Comparison of ENCODE assay signal across 27 cellular contexts in the genomic region with DNA sequence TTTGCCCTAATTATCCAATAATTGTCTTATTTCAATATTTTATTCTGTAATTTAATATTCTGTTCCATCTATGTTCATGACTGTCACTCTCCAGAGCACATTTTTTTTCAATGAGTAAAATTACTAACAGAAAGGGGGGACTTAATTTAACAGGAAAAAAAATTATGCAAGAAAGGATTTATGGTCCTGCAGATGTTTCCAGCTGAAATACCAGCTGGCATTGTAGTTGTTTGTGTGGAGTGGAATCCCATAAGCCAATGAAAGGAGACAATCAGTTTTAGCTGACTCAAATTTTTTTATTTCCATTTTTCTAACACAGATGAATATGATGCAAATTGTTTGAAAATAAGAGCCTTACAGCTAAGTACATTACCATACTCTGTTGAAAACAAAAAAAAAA.
DNase-seq lines count a peak whose midpoint lies in the region; ATAC-seq, FAIRE-seq and TF ChIP-seq lines count a peak whose summit lies in the region.
"Had no signal": no experiment of that assay in that cellular context is flagged by ENCODE, and none has a peak within 500 bp of the region (broad histone marks: within the 10 kb centered on the region; RNA-seq: fewer than 3 reads in every experiment).

No MANE protein-coding gene starts in this region.

- CTCF ChIA-PET in SK-N-SH (lab: Yijun Ruan, JAX) = interaction anchor here (0.7 to 1.1 kb wide), 3 partner anchors 8 to 166 kb away, joined by 3 read pairs; no protein-coding TSS in a partner anchor

- H3K36me3 ChIP-seq in SK-N-SH (replicated peaks in 1 of 2; ENCODE audit: control insufficient read depth in 1 of 2, insufficient read depth in 2 of 2, low read length in 1 of 2) (no peaks in the 10 kb centered on the region), hepatocyte (replicated peaks; ENCODE audit: insufficient read depth, low read depth) (no peaks in the 10 kb centered on the region)
- H3K36me3 ChIP-seq: BLaER1, SJSA1 had no signal

- H3K9me3 ChIP-seq in SK-N-SH (no peaks in the 10 kb centered on the region), hepatocyte (ENCODE audit: low read depth) (no peaks in the 10 kb centered on the region)
- H3K9me3 ChIP-seq: BLaER1, SJSA1 had no signal

- H3K27me3 ChIP-seq in SK-N-SH (ENCODE audit: insufficient read depth) = no peaks in the 10 kb centered on the region
- no peaks in the 10 kb centered on the region for H3K27me3 ChIP-seq in hepatocyte
- H3K27me3 ChIP-seq: BLaER1, SJSA1 had no signal

- peaks cover 27 to 58% of the 10 kb centered on the region in 2 donors for H3K4me1 Mint-ChIP-seq in effector memory CD8-positive, alpha-beta T cell (ENCODE audit: low read depth in 2 of 2)

- H3K4me1 ChIP-seq in SK-N-SH (ENCODE audit: control insufficient read depth in 1 of 2, insufficient read depth in 2 of 2, low read depth in 1 of 2, low read length in 1 of 2) (peaks cover 0 to 9% of the 10 kb centered on the region in 2 experiments; a peak in 2 of 4 replicates), hepatocyte (ENCODE audit: insufficient read depth) (no peaks in the 10 kb centered on the region)
- H3K4me1 ChIP-seq: SJSA1 had no signal

- H3K4me3 Mint-ChIP-seq in effector memory CD8-positive, alpha-beta T cell = no peak overlapping the region
- H3K4me3 Mint-ChIP-seq: CD4-positive, CD25-positive, alpha-beta regulatory T cell had no signal

- DNase-seq in SK-N-SH (no peak), dermis blood vessel endothelial cell (peak; percentile 28), fibroblast of mammary gland (ENCODE audit: low read depth) (peak; percentile 57), GM19239 (ENCODE audit: insufficient read length, low spot score) (no peak), hepatocyte (ENCODE audit: low spot score) (no peak)
- no peak for DNase-seq in effector memory CD8-positive, alpha-beta T cell
- DNase-seq: ACHN; CD4-positive, CD25-positive, alpha-beta regulatory T cell; DMS153; DND-41; Karpas-422; NCI-H1105; NCI-H146; NCI-H1930; NCI-H2107; NCI-H446; NCI-H524 treated with DMSO at 0.1 percent for 48 hours; PC-9; Right ventricle myocardium superior had no signal

- no peaks in the 10 kb centered on the region for H3F3A ChIP-seq in SK-N-SH (replicated peaks; ENCODE audit: insufficient read depth)

- 0 out of 2 replicates have a peak overlapping the region, but pooled peaks have one; percentile 41 for H2AFZ ChIP-seq in SK-N-SH (ENCODE audit: low read depth)
- no peak overlapping the region for H2AFZ ChIP-seq in hepatocyte
- H2AFZ ChIP-seq: PC-9 had no signal

- TF ChIP-seq RAD21 in SK-N-SH (IDR thresholded peaks at IDR 0.05; ENCODE audit: low read length) = no peak

- no peak for TF ChIP-seq EP300 in SK-N-SH (IDR thresholded peaks at IDR 0.05; ENCODE audit: borderline replicate concordance in 1 of 2, low read depth in 1 of 2, low read length in 1 of 2)

- no peaks in the 10 kb centered on the region for H3K9me3 Mint-ChIP-seq in effector memory CD8-positive, alpha-beta T cell

- FAIRE-seq in GM19239 (lab: Jason Lieb, UNC) = no peak
- FAIRE-seq: H1, HepG2 had no signal

- H3K4me2 ChIP-seq in SK-N-SH = no peak overlapping the region
- H3K4me2 ChIP-seq in hepatocyte = no peak overlapping the region
- H3K4me2 ChIP-seq: BLaER1, PC-9 had no signal

- H4K20me1 ChIP-seq in SK-N-SH (ENCODE audit: insufficient read depth) (no peaks in the 10 kb centered on the region), hepatocyte (ENCODE audit: insufficient read depth, poor library complexity, severe bottlenecking) (no peaks in the 10 kb centered on the region)
- H4K20me1 ChIP-seq: BLaER1 had no signal

- no peaks in the 10 kb centered on the region for H3K79me2 ChIP-seq in SK-N-SH (ENCODE audit: insufficient read depth)
- H3K79me2 ChIP-seq in hepatocyte = no peaks in the 10 kb centered on the region

- no peaks in the 10 kb centered on the region for H3K9me2 ChIP-seq in SK-N-SH
- H3K9me2 ChIP-seq in hepatocyte (replicated peaks; ENCODE audit: insufficient read depth) = no peaks in the 10 kb centered on the region

- no peak overlapping the region for H3K27ac Mint-ChIP-seq in effector memory CD8-positive, alpha-beta T cell
- H3K27ac Mint-ChIP-seq: CD4-positive, CD25-positive, alpha-beta regulatory T cell had no signal

- H3K4me3 ChIP-seq in SK-N-SH (ENCODE audit: low read depth in 2 of 2, low read length in 1 of 2) (no peak overlapping the region), fibroblast of mammary gland (ENCODE audit: control insufficient read depth, low read depth, low read length) (no peak overlapping the region), hepatocyte (no peak overlapping the region)
- H3K4me3 ChIP-seq: BLaER1, PC-9, SJSA1 had no signal

- ATAC-seq in SK-N-SH treated with all-trans-retinoic acid at 6 μM for 48 hours (no peak), HG02588 (IDR thresholded peaks at IDR 0.05; ENCODE audit: unreplicated experiment) (no peak)
- ATAC-seq in effector memory CD8-positive, alpha-beta T cell (replicated peaks) = no peak
- ATAC-seq: HCT116, HepG2 had no signal

- peaks cover 3% of the 10 kb centered on the region for H3K36me3 Mint-ChIP-seq in effector memory CD8-positive, alpha-beta T cell (ENCODE audit: insufficient read depth)
- H3K36me3 Mint-ChIP-seq: CD4-positive, CD25-positive, alpha-beta regulatory T cell had no signal

- POLR2A ChIA-PET in SK-N-SH (lab: Yijun Ruan, JAX) = no interaction called here

- no peak overlapping the region for H3K27ac ChIP-seq in SK-N-SH (ENCODE audit: low read depth in 2 of 2, low read length in 1 of 2)
- no peak overlapping the region for H3K27ac ChIP-seq in hepatocyte
- H3K27ac ChIP-seq: 22Rv1, BLaER1, PC-9, SJSA1 had no signal

- H3K9ac ChIP-seq in SK-N-SH = no peak overlapping the region
- H3K9ac ChIP-seq: BLaER1 had no signal

- TF ChIP-seq CTCF in SK-N-SH (IDR thresholded peaks at IDR 0.05) = no peak
- TF ChIP-seq CTCF in fibroblast of mammary gland (conservative IDR thresholded peaks at IDR 0.05; ENCODE audit: control insufficient read depth, insufficient read depth, low read depth, low read length) = no peak
- no peak for TF ChIP-seq CTCF in hepatocyte (IDR thresholded peaks at IDR 0.05; ENCODE audit: poor library complexity)

- no peaks in the 10 kb centered on the region for H3K27me3 Mint-ChIP-seq in effector memory CD8-positive, alpha-beta T cell
- H3K27me3 Mint-ChIP-seq: CD4-positive, CD25-positive, alpha-beta regulatory T cell had no signal

TF ChIP-seq in SK-N-SH, 30 proteins besides CTCF, POLR2A, EP300 and RAD21 (continues in another document):
- no peak for TF ChIP-seq ELF1 (IDR thresholded peaks at IDR 0.05)
- no peak for TF ChIP-seq YY1 (IDR thresholded peaks at IDR 0.05; ENCODE audit: low read depth)
- no peak for TF ChIP-seq SMC3 (IDR thresholded peaks at IDR 0.05; ENCODE audit: low read depth, low read length)
- TF ChIP-seq RCOR1 (IDR thresholded peaks at IDR 0.05; ENCODE audit: low read length) = no peak
- TF ChIP-seq, protein P1, sequence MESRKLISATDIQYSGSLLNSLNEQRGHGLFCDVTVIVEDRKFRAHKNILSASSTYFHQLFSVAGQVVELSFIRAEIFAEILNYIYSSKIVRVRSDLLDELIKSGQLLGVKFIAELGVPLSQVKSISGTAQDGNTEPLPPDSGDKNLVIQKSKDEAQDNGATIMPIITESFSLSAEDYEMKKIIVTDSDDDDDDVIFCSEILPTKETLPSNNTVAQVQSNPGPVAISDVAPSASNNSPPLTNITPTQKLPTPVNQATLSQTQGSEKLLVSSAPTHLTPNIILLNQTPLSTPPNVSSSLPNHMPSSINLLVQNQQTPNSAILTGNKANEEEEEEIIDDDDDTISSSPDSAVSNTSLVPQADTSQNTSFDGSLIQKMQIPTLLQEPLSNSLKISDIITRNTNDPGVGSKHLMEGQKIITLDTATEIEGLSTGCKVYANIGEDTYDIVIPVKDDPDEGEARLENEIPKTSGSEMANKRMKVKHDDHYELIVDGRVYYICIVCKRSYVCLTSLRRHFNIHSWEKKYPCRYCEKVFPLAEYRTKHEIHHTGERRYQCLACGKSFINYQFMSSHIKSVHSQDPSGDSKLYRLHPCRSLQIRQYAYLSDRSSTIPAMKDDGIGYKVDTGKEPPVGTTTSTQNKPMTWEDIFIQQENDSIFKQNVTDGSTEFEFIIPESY (IDR thresholded peaks at IDR 0.05; ENCODE audit: borderline replicate concordance, low read depth) = no peak

TF ChIP-seq in SK-N-SH treated with all-trans-retinoic acid at 6 μM for 48 hours, 23 proteins besides CTCF, POLR2A, EP300 and RAD21 (continues in another document):
- no peak for TF ChIP-seq PPARA (CRISPR knock-in tag; IDR thresholded peaks at IDR 0.05; ENCODE audit: borderline replicate concordance)
- TF ChIP-seq PATZ1 (CRISPR knock-in tag; IDR thresholded peaks at IDR 0.05; ENCODE audit: borderline replicate concordance) = no peak
- TF ChIP-seq TOX (CRISPR knock-in tag; IDR thresholded peaks at IDR 0.05; ENCODE audit: borderline replicate concordance) = no peak
- no peak for TF ChIP-seq TCF4 (CRISPR knock-in tag; IDR thresholded peaks at IDR 0.05; ENCODE audit: borderline replicate concordance)

Comparison
In these comparisons a context has a peak if more than half of its experiments do, and no peak if none do; other contexts are left out.
1. DNase-seq: peak in dermis blood vessel endothelial cell (single experiment) and fibroblast of mammary gland (single experiment); none in SK-N-SH (single experiment), GM19239 (single experiment), hepatocyte (single experiment) and effector memory CD8-positive, alpha-beta T cell (0 of 3).